Comparison of ENCODE assay signal across 12 cellular contexts in the genomic region with DNA sequence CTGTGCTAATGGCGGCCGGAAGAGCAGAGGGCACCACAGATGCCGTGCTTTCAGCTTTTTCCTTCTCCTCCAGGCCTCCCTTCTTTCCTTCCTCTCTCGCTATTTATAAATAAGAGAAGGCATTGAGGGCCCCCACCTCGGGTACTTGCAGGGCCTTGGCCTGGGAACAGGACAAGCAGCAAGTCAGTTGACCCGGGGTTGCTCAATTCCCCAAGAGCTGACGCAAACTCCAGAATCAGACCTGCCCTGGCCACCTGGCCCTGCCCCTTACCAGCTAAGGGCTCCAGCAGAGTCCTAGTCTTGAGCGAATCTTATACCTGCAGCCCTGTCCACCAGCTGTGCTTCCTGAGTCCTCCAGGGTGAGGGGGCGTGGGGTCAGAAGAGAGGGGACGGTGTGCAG. TPM values are rescaled to one million over a fixed set of nuclear protein-coding genes. Genes with fewer than 3 reads are reported as not detected.
DNase-seq lines count a peak whose midpoint lies in the region; ATAC-seq, FAIRE-seq and TF ChIP-seq lines count a peak whose summit lies in the region.
"Had no signal": no experiment of that assay in that cellular context is flagged by ENCODE, and none has a peak within 500 bp of the region (broad histone marks: within the 10 kb centered on the region; RNA-seq: fewer than 3 reads in every experiment).

No MANE protein-coding gene starts in this region.

- H3K4me1 Mint-ChIP-seq in activated CD4-positive, alpha-beta T cell treated with anti-CD3 and anti-CD28 coated beads, Interleukin-2, amount 10 ng/mL, durations not matched to agents 7 days and 5 days = peaks cover 69% of the 10 kb centered on the region
- H3K4me1 Mint-ChIP-seq in natural killer cell = peaks cover 78 to 98% of the 10 kb centered on the region in 2 donors
- peaks cover 46% of the 10 kb centered on the region for H3K4me1 Mint-ChIP-seq in nephron progenitor cell

- H3K4me3 Mint-ChIP-seq in activated CD4-positive, alpha-beta T cell treated with anti-CD3 and anti-CD28 coated beads, Interleukin-2, amount 10 ng/mL, durations not matched to agents 7 days and 5 days = no peak overlapping the region
- peak overlapping the region; percentile 28 for H3K4me3 Mint-ChIP-seq in natural killer cell
- no peak overlapping the region for H3K4me3 Mint-ChIP-seq in nephron progenitor cell
- H3K4me3 Mint-ChIP-seq: brain had no signal

- FAIRE-seq in HTR-8/SVneo (lab: Jason Lieb, UNC) = no peak
- FAIRE-seq: A549 had no signal

- intact Hi-C loops in natural killer cell (cut with micrococcal nuclease) = no loop called here

- no peaks in the 10 kb centered on the region for H3K9me3 Mint-ChIP-seq in activated CD4-positive, alpha-beta T cell treated with anti-CD3 and anti-CD28 coated beads, Interleukin-2, amount 10 ng/mL, durations not matched to agents 7 days and 5 days
- no peaks in the 10 kb centered on the region for H3K9me3 Mint-ChIP-seq in natural killer cell
- H3K9me3 Mint-ChIP-seq in nephron progenitor cell = no peaks in the 10 kb centered on the region

- no peak overlapping the region for H3K4me3 ChIP-seq in fibroblast of villous mesenchyme (ENCODE audit: low read depth, low read length)
- H3K4me3 ChIP-seq: A549, PC-9 had no signal

- H3K36me3 Mint-ChIP-seq in activated CD4-positive, alpha-beta T cell treated with anti-CD3 and anti-CD28 coated beads, Interleukin-2, amount 10 ng/mL, durations not matched to agents 7 days and 5 days (ENCODE audit: low read depth) = peaks cover 30% of the 10 kb centered on the region
- H3K36me3 Mint-ChIP-seq in natural killer cell = no peaks in the 10 kb centered on the region
- H3K36me3 Mint-ChIP-seq in nephron progenitor cell (ENCODE audit: low read depth) = no peaks in the 10 kb centered on the region
- H3K36me3 Mint-ChIP-seq: brain had no signal

- POLR2A ChIA-PET in activated CD4-positive, alpha-beta T cell treated with anti-CD3 and anti-CD28 coated beads, Interleukin-2, amount 10 ng/mL, durations not matched to agents 7 days and 5 days (lab: Charles Lee) = no interaction called here

- H3K27ac Mint-ChIP-seq in activated CD4-positive, alpha-beta T cell treated with anti-CD3 and anti-CD28 coated beads, Interleukin-2, amount 10 ng/mL, durations not matched to agents 7 days and 5 days = peak overlapping the region; percentile 64
- H3K27ac Mint-ChIP-seq in natural killer cell = peak overlapping the region; percentile 99
- H3K27ac Mint-ChIP-seq in nephron progenitor cell = no peak overlapping the region

- ATAC-seq in natural killer cell = no peak
- ATAC-seq: A549, foreskin keratinocyte had no signal

- TF ChIP-seq CTCF in fibroblast of villous mesenchyme (IDR thresholded peaks at IDR 0.05; ENCODE audit: insufficient read depth, low read depth, low read length) (no peak), natural killer cell (IDR thresholded peaks at IDR 0.05) (no peak), nephron progenitor cell (IDR thresholded peaks at IDR 0.05) (no peak)

- H3K27me3 Mint-ChIP-seq in activated CD4-positive, alpha-beta T cell treated with anti-CD3 and anti-CD28 coated beads, Interleukin-2, amount 10 ng/mL, durations not matched to agents 7 days and 5 days = no peaks in the 10 kb centered on the region
- H3K27me3 Mint-ChIP-seq in natural killer cell (ENCODE audit: low read depth in 2 of 2) (no peaks in the 10 kb centered on the region), nephron progenitor cell (ENCODE audit: low read depth, poor library complexity) (peaks cover 8% of the 10 kb centered on the region)

- DNase-seq in activated CD4-positive, alpha-beta T cell treated with anti-CD3 and anti-CD28 coated beads, Interleukin-2, amount 10 ng/mL, durations not matched to agents 7 days and 5 days = no peak
- DNase-seq in activated CD4-positive, alpha-beta T cell treated with anti-CD3 and anti-CD28 coated beads, Interleukin-2, amount 50 U/mL, for 48 hours = no peak
- DNase-seq in fibroblast of villous mesenchyme (ENCODE audit: low read depth) (peak; percentile 66), natural killer cell (no peak), ureter (ENCODE audit: low spot score) (peak; percentile 64), NCI-H2196 (lab: John Stamatoyannopoulos, UW; ENCODE audit: unreplicated experiment) (no peak), HTR-8/SVneo (ENCODE audit: insufficient read length, low spot score) (no peak), nephron progenitor cell (no peak)
- DNase-seq: foreskin keratinocyte, PC-9 had no signal

- CTCF ChIA-PET in activated CD4-positive, alpha-beta T cell treated with anti-CD3 and anti-CD28 coated beads, Interleukin-2, amount 10 ng/mL, durations not matched to agents 7 days and 5 days (lab: Charles Lee) = interaction anchor here (1.0 to 4.5 kb wide), 2 partner anchors 8 to 16 kb away, joined by 5 to 26 read pairs; no protein-coding TSS in a partner anchor

RNA-seq across cellular contexts. Expression of a gene that starts 13.5 kb away (rescaled TPM):
- 100 to 1,000 TPM; 167 to 190 TPM for total RNA-seq in activated CD4-positive, alpha-beta T cell treated with anti-CD3 and anti-CD28 coated beads, Interleukin-2, amount 10 ng/mL, durations not matched to agents 7 days and 5 days
- total RNA-seq in fibroblast of villous mesenchyme (8.7 and 25.9 TPM in 2 replicates), natural killer cell (100 to 1,000 TPM; 152 to 173 (median 172) TPM), ureter (28.0 TPM)

RNA-seq across cellular contexts. Expression of a gene that starts 49.5 kb away (rescaled TPM):
- 10 to 100 TPM; 34.0 to 41.9 TPM for total RNA-seq in activated CD4-positive, alpha-beta T cell treated with anti-CD3 and anti-CD28 coated beads, Interleukin-2, amount 10 ng/mL, durations not matched to agents 7 days and 5 days
- total RNA-seq in fibroblast of villous mesenchyme = 39.9 and 55.3 TPM in 2 replicates
- total RNA-seq in natural killer cell = 10 to 100 TPM; 66.3 to 94.0 (median 81.7) TPM
- total RNA-seq in ureter = 98.5 TPM

Comparison
In these comparisons a context has a peak if more than half of its experiments do, and no peak if none do; other contexts are left out.
1. DNase-seq: peak in fibroblast of villous mesenchyme (single experiment) and ureter (single experiment); none in activated CD4-positive, alpha-beta T cell treated with anti-CD3 and anti-CD28 coated beads, Interleukin-2, amount 10 ng/mL, durations not matched to agents 7 days and 5 days (single experiment), activated CD4-positive, alpha-beta T cell treated with anti-CD3 and anti-CD28 coated beads, Interleukin-2, amount 50 U/mL, for 48 hours (0 of 2), natural killer cell (single experiment), NCI-H2196 (single experiment), HTR-8/SVneo (single experiment) and nephron progenitor cell (single experiment).